In genomic region chr16:51545951-51546350, GRCh38 we compare ENCODE assay signal across 19 cellular contexts.
DNase-seq lines count a peak whose midpoint lies in the region; ATAC-seq and TF ChIP-seq lines count a peak whose summit lies in the region.
"Had no signal": no experiment of that assay in that cellular context is flagged by ENCODE, and none has a peak within 500 bp of the region (broad histone marks: within the 10 kb centered on the region; RNA-seq: fewer than 3 reads in every experiment).

No MANE protein-coding gene starts in this region.

- no peaks in the 10 kb centered on the region for H3K79me1 ChIP-seq in mesenchymal stem cell (replicated peaks; ENCODE audit: low read length, poor library complexity, severe bottlenecking)

- H3K36me3 ChIP-seq in HUES6 (ENCODE audit: control insufficient read depth, insufficient read depth, low read length) (no peaks in the 10 kb centered on the region), mesenchymal stem cell (ENCODE audit: control insufficient read depth in 1 of 2, insufficient read depth in 2 of 2, low read depth in 1 of 2, low read length in 2 of 2) (no peaks in the 10 kb centered on the region), upper lobe of right lung (no peaks in the 10 kb centered on the region), transverse colon (no peaks in the 10 kb centered on the region)
- H3K36me3 ChIP-seq: BE2C, Peyer's patch, SJCRH30 had no signal

- intact Hi-C loops in upper lobe of right lung (cut with DNase I) (no loop called here), transverse colon (cut with DNase I; ENCODE audit: low total_unique reads) (no loop called here)

- no peak overlapping the region for H3K4ac ChIP-seq in mesenchymal stem cell (ENCODE audit: low read depth in 1 of 2, low read length in 2 of 2)

- H3K4me2 ChIP-seq in mesenchymal stem cell (ENCODE audit: low read length, poor library complexity, severe bottlenecking): no peak overlapping the region

- H3K27ac ChIP-seq in HUES6 (ENCODE audit: low read depth, low read length) (peak overlapping the region; percentile 88; the same call in 1 of the 2 replicates), mesenchymal stem cell (ENCODE audit: low read length, poor library complexity, severe bottlenecking) (no peak overlapping the region), upper lobe of right lung (no peak overlapping the region), transverse colon (no peak overlapping the region)
- H3K27ac ChIP-seq: Peyer's patch, SJCRH30 had no signal

- DNase-seq in fibroblast of villous mesenchyme (ENCODE audit: low read depth) (peak; percentile 62), mesenchymal stem cell (no peak), upper lobe of right lung (no peak), transverse colon (no peak), HuH-7.5 (ENCODE audit: low spot score) (no peak)
- no peak for DNase-seq in stimulated activated naive B cell treated with anti-CD40 and anti-IgM and Interleukin-4, amounts not matched to agents 10 μg/mL and 1 μg/mL and 100 μg/mL, for 72 hours
- DNase-seq: BE2C, DMS53, GF-D8, H7, Karpas-422, NCI-H1694, NCI-H2081, NCI-H2171 treated with DMSO at 0.1 percent for 48 hours, NCI-H524 treated with DMSO at 0.1 percent for 48 hours, NCI-H82, Peyer's patch, SJCRH30 had no signal

- no peak overlapping the region for H4K91ac ChIP-seq in mesenchymal stem cell (ENCODE audit: low read length)

- TF ChIP-seq POLR2A in transverse colon (IDR thresholded peaks at IDR 0.05): no peak

- H3K9ac ChIP-seq in HUES6 (ENCODE audit: low read length) (peak overlapping the region; percentile 74), mesenchymal stem cell (ENCODE audit: low read length) (no peak overlapping the region)

- H2BK120ac ChIP-seq in mesenchymal stem cell (ENCODE audit: low read depth, low read length): no peak overlapping the region

- peak overlapping the region in 1 of 2 experiments; percentile 31 for H2BK12ac ChIP-seq in mesenchymal stem cell (ENCODE audit: low read length in 2 of 2)

- no peak overlapping the region for H2AFZ ChIP-seq in mesenchymal stem cell (ENCODE audit: low read depth, low read length)

- no peaks in the 10 kb centered on the region for H3K27me3 Mint-ChIP-seq in stimulated activated naive B cell treated with anti-CD40 and anti-IgM and Interleukin-4, amounts not matched to agents 10 μg/mL and 1 μg/mL and 100 μg/mL, for 72 hours

- H4K8ac ChIP-seq in mesenchymal stem cell (ENCODE audit: low read length): peak overlapping the region; percentile 22

- no peak overlapping the region for H3K23ac ChIP-seq in mesenchymal stem cell (ENCODE audit: low read length in 2 of 2)

- no peak for TF ChIP-seq CTCF in fibroblast of villous mesenchyme (IDR thresholded peaks at IDR 0.05; ENCODE audit: insufficient read depth, low read depth, low read length)
- no peak for TF ChIP-seq CTCF in upper lobe of right lung (IDR thresholded peaks at IDR 0.05)
- no peak for TF ChIP-seq CTCF in transverse colon (IDR thresholded peaks at IDR 0.05)

- TF ChIP-seq EP300 in transverse colon (IDR thresholded peaks at IDR 0.05; ENCODE audit: low read depth): no peak

- H3K27ac Mint-ChIP-seq in stimulated activated naive B cell treated with anti-CD40 and anti-IgM and Interleukin-4, amounts not matched to agents 10 μg/mL and 1 μg/mL and 100 μg/mL, for 72 hours: no peak overlapping the region

- H3K9me3 Mint-ChIP-seq in stimulated activated naive B cell treated with anti-CD40 and anti-IgM and Interleukin-4, amounts not matched to agents 10 μg/mL and 1 μg/mL and 100 μg/mL, for 72 hours: peaks cover 0 to 2% of the 10 kb centered on the region in 2 donors

- no peak overlapping the region; the same call in 1 of the 2 replicates for H3K4me3 ChIP-seq in HUES6 (ENCODE audit: low read depth, low read length)
- no peak overlapping the region for H3K4me3 ChIP-seq in fibroblast of villous mesenchyme (ENCODE audit: low read depth, low read length)
- no peak overlapping the region for H3K4me3 ChIP-seq in mesenchymal stem cell (ENCODE audit: insufficient read depth in 1 of 2, low read depth in 1 of 2, low read length in 2 of 2)
- no peak overlapping the region for H3K4me3 ChIP-seq in upper lobe of right lung
- H3K4me3 ChIP-seq in transverse colon: no peak overlapping the region
- H3K4me3 ChIP-seq: Peyer's patch, SJCRH30 had no signal

- no peak overlapping the region for H3K4me3 Mint-ChIP-seq in stimulated activated naive B cell treated with anti-CD40 and anti-IgM and Interleukin-4, amounts not matched to agents 10 μg/mL and 1 μg/mL and 100 μg/mL, for 72 hours

- ATAC-seq in stimulated activated naive B cell treated with anti-CD40 and anti-IgM and Interleukin-4, amounts not matched to agents 10 μg/mL and 1 μg/mL and 100 μg/mL, for 72 hours (replicated peaks): no peak
- no peak for ATAC-seq in upper lobe of right lung

- H2BK15ac ChIP-seq in mesenchymal stem cell (ENCODE audit: low read depth, poor library complexity, severe bottlenecking): no peak overlapping the region

- H3K18ac ChIP-seq in mesenchymal stem cell (ENCODE audit: low read depth in 1 of 2, low read length in 2 of 2): no peak overlapping the region

- H3K4me1 ChIP-seq in HUES6 (ENCODE audit: control insufficient read depth, insufficient read depth, low read length) (peaks cover 57% of the 10 kb centered on the region), mesenchymal stem cell (ENCODE audit: control insufficient read depth, insufficient read depth, low read depth, low read length) (peaks cover 1% of the 10 kb centered on the region), upper lobe of right lung (no peaks in the 10 kb centered on the region), transverse colon (no peaks in the 10 kb centered on the region)
- H3K4me1 ChIP-seq: BE2C, Peyer's patch, SJCRH30 had no signal

- no peak overlapping the region for H3K14ac ChIP-seq in mesenchymal stem cell (ENCODE audit: low read length in 2 of 2)

- H3K9me3 ChIP-seq in HUES6 (ENCODE audit: control insufficient read depth, insufficient read depth, low read depth, low read length) (no peaks in the 10 kb centered on the region), mesenchymal stem cell (ENCODE audit: control insufficient read depth, low read length) (no peaks in the 10 kb centered on the region), upper lobe of right lung (no peaks in the 10 kb centered on the region), transverse colon (no peaks in the 10 kb centered on the region)
- H3K9me3 ChIP-seq: BE2C, Peyer's patch, SJCRH30 had no signal

- H3K4me1 Mint-ChIP-seq in stimulated activated naive B cell treated with anti-CD40 and anti-IgM and Interleukin-4, amounts not matched to agents 10 μg/mL and 1 μg/mL and 100 μg/mL, for 72 hours: no peaks in the 10 kb centered on the region

- 86% methylated on average over 5 of the region's 6 CpGs for WGBS in mesenchymal stem cell
- WGBS in transverse colon (ENCODE audit: low coverage in 1 of 2), 2 donors: 63 to 90% methylated on average over 2 to 6 of the region's 6 CpGs

- in situ Hi-C loops in transverse colon (cut with MboI; ENCODE audit: low pct_ligation_motif_present in 1 of 4, low pct_unique_long_range_greater_than_20kb in 1 of 4, low sequenced_read_pairs in 3 of 4): no loop called here

- H2BK5ac ChIP-seq in mesenchymal stem cell (ENCODE audit: low read depth, low read length, poor library complexity, severe bottlenecking): no peak overlapping the region

- H3K27me3 ChIP-seq in HUES6 (ENCODE audit: control insufficient read depth, insufficient read depth, low read length) (no peaks in the 10 kb centered on the region), mesenchymal stem cell (ENCODE audit: control insufficient read depth in 1 of 2, insufficient read depth in 1 of 2, low read length in 2 of 2) (no peaks in the 10 kb centered on the region), upper lobe of right lung (no peaks in the 10 kb centered on the region), transverse colon (no peaks in the 10 kb centered on the region)
- H3K27me3 ChIP-seq: BE2C, Peyer's patch, SJCRH30 had no signal

- no peaks in the 10 kb centered on the region for H3K36me3 Mint-ChIP-seq in stimulated activated naive B cell treated with anti-CD40 and anti-IgM and Interleukin-4, amounts not matched to agents 10 μg/mL and 1 μg/mL and 100 μg/mL, for 72 hours

- H2AK5ac ChIP-seq in mesenchymal stem cell (ENCODE audit: low read length, severe bottlenecking): no peak overlapping the region
